Comparison of ENCODE assay signal across 8 cellular contexts in genomic region chr7:22445140-22445722, GRCh38. TPM values are rescaled to one million over a fixed set of nuclear protein-coding genes. Genes with fewer than 3 reads are reported as not detected.
DNase-seq lines count a peak whose midpoint lies in the region; ATAC-seq and TF ChIP-seq lines count a peak whose summit lies in the region.

No MANE protein-coding gene starts in this region.

- no peak for TF ChIP-seq CTCF in cardiac fibroblast (IDR thresholded peaks at IDR 0.05; ENCODE audit: low read depth, low read length)

- H4K91ac ChIP-seq in mesenchymal stem cell (ENCODE audit: low read length): no peak overlapping the region

- no peak overlapping the region for H2BK120ac ChIP-seq in mesenchymal stem cell (ENCODE audit: low read depth, low read length)

- H2AK5ac ChIP-seq in mesenchymal stem cell (ENCODE audit: low read length, severe bottlenecking): no peak overlapping the region

- ATAC-seq in GM18519 (IDR thresholded peaks at IDR 0.05; ENCODE audit: low FRiP score, unreplicated experiment): no peak

- H3K14ac ChIP-seq in mesenchymal stem cell (ENCODE audit: low read length in 2 of 2): no peak overlapping the region

- no peak overlapping the region for H2BK12ac ChIP-seq in mesenchymal stem cell (ENCODE audit: low read length in 2 of 2)

- H3K27ac ChIP-seq in KOPT-K1 (ENCODE audit: low read depth, low read length, poor library complexity, severe bottlenecking): peak overlapping the region; percentile 58
- peak overlapping the region; percentile 10 for H3K27ac ChIP-seq in mesenchymal stem cell (ENCODE audit: low read length, poor library complexity, severe bottlenecking)

- H3K27me3 ChIP-seq in mesenchymal stem cell (ENCODE audit: control insufficient read depth in 1 of 2, insufficient read depth in 1 of 2, low read length in 2 of 2): peaks cover 0 to 5% of the 10 kb centered on the region in 2 experiments

- no peak overlapping the region for H2AFZ ChIP-seq in mesenchymal stem cell (ENCODE audit: low read depth, low read length)

- H3K9me3 ChIP-seq in KOPT-K1 (ENCODE audit: insufficient read depth, low read length, poor library complexity, severe bottlenecking) (no peaks in the 10 kb centered on the region), mesenchymal stem cell (ENCODE audit: control insufficient read depth, low read length) (no peaks in the 10 kb centered on the region)

- H4K8ac ChIP-seq in mesenchymal stem cell (ENCODE audit: low read length): no peak overlapping the region

- H3K4me1 ChIP-seq in mesenchymal stem cell (ENCODE audit: control insufficient read depth, insufficient read depth, low read depth, low read length): peaks cover 15% of the 10 kb centered on the region

- H3K36me3 ChIP-seq in KOPT-K1 (ENCODE audit: insufficient read depth, low read length): no peaks in the 10 kb centered on the region
- no peaks in the 10 kb centered on the region for H3K36me3 ChIP-seq in mesenchymal stem cell (ENCODE audit: control insufficient read depth in 1 of 2, insufficient read depth in 2 of 2, low read depth in 1 of 2, low read length in 2 of 2)

- H3K18ac ChIP-seq in mesenchymal stem cell (ENCODE audit: low read depth in 1 of 2, low read length in 2 of 2): no peak overlapping the region

- H3K9ac ChIP-seq in mesenchymal stem cell (ENCODE audit: low read length): no peak overlapping the region

- 36% methylated on average over 14 of the region's 14 CpGs for WGBS in mesenchymal stem cell

- no peaks in the 10 kb centered on the region for H3K79me1 ChIP-seq in mesenchymal stem cell (replicated peaks; ENCODE audit: low read length, poor library complexity, severe bottlenecking)

- no peak overlapping the region for H2BK15ac ChIP-seq in mesenchymal stem cell (ENCODE audit: low read depth, poor library complexity, severe bottlenecking)

- peak; percentile 23 for DNase-seq in NCI-H2171 treated with DMSO at 0.1 percent for 48 hours (lab: John Stamatoyannopoulos, UW)
- DNase-seq in NCI-H2171 (lab: John Stamatoyannopoulos, UW): no peak
- peak; percentile 58 to 78 for DNase-seq in cardiac fibroblast (ENCODE audit: low read depth in 2 of 2)
- no peak for DNase-seq in mesenchymal stem cell
- no peak for DNase-seq in SKM-1 (lab: John Stamatoyannopoulos, UW; ENCODE audit: unreplicated experiment)
- no peak for DNase-seq in T-helper 9 cell

- no peak overlapping the region for H3K4me3 ChIP-seq in cardiac fibroblast (replicated peaks in 1 of 2; ENCODE audit: low read depth in 2 of 2, low read length in 2 of 2)
- no peak overlapping the region for H3K4me3 ChIP-seq in mesenchymal stem cell (ENCODE audit: insufficient read depth in 1 of 2, low read depth in 1 of 2, low read length in 2 of 2)

- no peak overlapping the region for H2BK5ac ChIP-seq in mesenchymal stem cell (ENCODE audit: low read depth, low read length, poor library complexity, severe bottlenecking)

- H3K4ac ChIP-seq in mesenchymal stem cell (ENCODE audit: low read depth in 1 of 2, low read length in 2 of 2): no peak overlapping the region

- H3K23ac ChIP-seq in mesenchymal stem cell (ENCODE audit: low read length in 2 of 2): no peak overlapping the region

- H3K4me2 ChIP-seq in mesenchymal stem cell (ENCODE audit: low read length, poor library complexity, severe bottlenecking): no peak overlapping the region

RNA-seq across cellular contexts. Expression of gene STEAP1B, which starts 54.8 kb away (rescaled TPM):
- 1.3 TPM for polyA plus RNA-seq in mesenchymal stem cell (2013, experiment 1 of 2)
- polyA plus RNA-seq in mesenchymal stem cell (2013, experiment 2 of 2): 1.4 TPM

Comparison
In these comparisons a context has a peak if more than half of its experiments do, and no peak if none do; other contexts are left out.
1. DNase-seq: peak in NCI-H2171 treated with DMSO at 0.1 percent for 48 hours (single experiment) and cardiac fibroblast (2 of 2); none in NCI-H2171 (single experiment), mesenchymal stem cell (single experiment), SKM-1 (single experiment) and T-helper 9 cell (single experiment).